1 cellular context compared by ENCODE assay signal in the genomic region with DNA sequence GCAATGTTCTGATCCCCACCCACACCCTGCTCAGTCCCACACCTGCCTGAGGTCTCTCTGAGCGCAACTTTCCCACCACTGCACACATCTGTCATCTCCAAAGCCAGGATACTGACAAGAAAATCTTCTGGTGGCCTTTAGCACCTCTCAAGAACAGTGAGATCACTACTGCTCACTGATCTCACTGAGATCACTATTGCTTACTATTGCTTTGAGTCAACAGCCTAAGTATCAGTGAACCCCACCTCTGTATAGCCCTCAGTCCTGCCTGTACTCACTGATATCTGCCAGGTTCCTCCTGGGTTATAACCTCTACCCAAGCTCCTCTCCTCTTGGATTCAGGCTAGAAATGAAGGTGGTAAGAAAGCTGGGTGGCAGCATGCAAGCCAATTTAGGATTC.
TF ChIP-seq lines count a peak whose summit lies in the region.

No MANE protein-coding gene starts in this region.

TF ChIP-seq in HepG2, 621 proteins besides CTCF, POLR2A, EP300 and RAD21:
- TF ChIP-seq, protein P1, sequence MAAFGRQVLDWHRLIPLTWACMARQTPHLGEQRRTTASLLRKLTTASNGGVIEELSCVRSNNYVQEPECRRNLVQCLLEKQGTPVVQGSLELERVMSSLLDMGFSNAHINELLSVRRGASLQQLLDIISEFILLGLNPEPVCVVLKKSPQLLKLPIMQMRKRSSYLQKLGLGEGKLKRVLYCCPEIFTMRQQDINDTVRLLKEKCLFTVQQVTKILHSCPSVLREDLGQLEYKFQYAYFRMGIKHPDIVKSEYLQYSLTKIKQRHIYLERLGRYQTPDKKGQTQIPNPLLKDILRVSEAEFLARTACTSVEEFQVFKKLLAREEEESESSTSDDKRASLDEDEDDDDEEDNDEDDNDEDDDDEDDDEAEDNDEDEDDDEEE (CRISPR knock-in tag; IDR thresholded peaks at IDR 0.05): no peak
- TF ChIP-seq, protein P2, sequence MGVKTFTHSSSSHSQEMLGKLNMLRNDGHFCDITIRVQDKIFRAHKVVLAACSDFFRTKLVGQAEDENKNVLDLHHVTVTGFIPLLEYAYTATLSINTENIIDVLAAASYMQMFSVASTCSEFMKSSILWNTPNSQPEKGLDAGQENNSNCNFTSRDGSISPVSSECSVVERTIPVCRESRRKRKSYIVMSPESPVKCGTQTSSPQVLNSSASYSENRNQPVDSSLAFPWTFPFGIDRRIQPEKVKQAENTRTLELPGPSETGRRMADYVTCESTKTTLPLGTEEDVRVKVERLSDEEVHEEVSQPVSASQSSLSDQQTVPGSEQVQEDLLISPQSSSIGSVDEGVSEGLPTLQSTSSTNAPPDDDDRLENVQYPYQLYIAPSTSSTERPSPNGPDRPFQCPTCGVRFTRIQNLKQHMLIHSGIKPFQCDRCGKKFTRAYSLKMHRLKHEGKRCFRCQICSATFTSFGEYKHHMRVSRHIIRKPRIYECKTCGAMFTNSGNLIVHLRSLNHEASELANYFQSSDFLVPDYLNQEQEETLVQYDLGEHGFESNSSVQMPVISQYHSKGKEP (CRISPR knock-in tag; IDR thresholded peaks at IDR 0.05): no peak
- no peak for TF ChIP-seq HCFC1 (IDR thresholded peaks at IDR 0.05; ENCODE audit: low read depth, low read length)
- TF ChIP-seq NFRKB (IDR thresholded peaks at IDR 0.05): no peak
- TF ChIP-seq, protein P3, sequence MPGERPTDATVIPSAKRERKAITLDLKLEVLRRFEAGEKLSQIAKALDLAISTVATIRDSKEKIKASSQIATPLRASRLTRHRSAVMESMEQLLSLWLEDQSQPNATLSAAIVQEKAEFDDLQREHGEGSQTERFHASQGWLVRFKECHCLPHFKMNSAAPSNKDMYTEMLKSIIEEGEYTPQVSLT (CRISPR knock-in tag; IDR thresholded peaks at IDR 0.05; ENCODE audit: borderline replicate concordance, low read depth): no peak
- TF ChIP-seq, protein P4, sequence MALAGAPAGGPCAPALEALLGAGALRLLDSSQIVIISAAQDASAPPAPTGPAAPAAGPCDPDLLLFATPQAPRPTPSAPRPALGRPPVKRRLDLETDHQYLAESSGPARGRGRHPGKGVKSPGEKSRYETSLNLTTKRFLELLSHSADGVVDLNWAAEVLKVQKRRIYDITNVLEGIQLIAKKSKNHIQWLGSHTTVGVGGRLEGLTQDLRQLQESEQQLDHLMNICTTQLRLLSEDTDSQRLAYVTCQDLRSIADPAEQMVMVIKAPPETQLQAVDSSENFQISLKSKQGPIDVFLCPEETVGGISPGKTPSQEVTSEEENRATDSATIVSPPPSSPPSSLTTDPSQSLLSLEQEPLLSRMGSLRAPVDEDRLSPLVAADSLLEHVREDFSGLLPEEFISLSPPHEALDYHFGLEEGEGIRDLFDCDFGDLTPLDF (CRISPR knock-in tag; IDR thresholded peaks at IDR 0.05): no peak
- TF ChIP-seq RXRB (CRISPR knock-in tag; IDR thresholded peaks at IDR 0.05; ENCODE audit: borderline replicate concordance): no peak
